Comparison of ENCODE assay signal across 8 cellular contexts in genomic region chr12:45214739-45215418, GRCh38. TPM values are rescaled to one million over a fixed set of nuclear protein-coding genes. Genes with fewer than 3 reads are reported as not detected.
DNase-seq lines count a peak whose midpoint lies in the region; ATAC-seq, FAIRE-seq and TF ChIP-seq lines count a peak whose summit lies in the region.

No MANE protein-coding gene starts in this region.

- H3K27me3 ChIP-seq in muscle layer of colon (ENCODE audit: control insufficient read depth in 1 of 2, insufficient read depth in 2 of 2, low read length in 2 of 2): no peaks in the 10 kb centered on the region

- H3K9me3 ChIP-seq in muscle layer of colon (ENCODE audit: low read length): no peaks in the 10 kb centered on the region

- H3K4me3 ChIP-seq in LNCaP clone FGC (ENCODE audit: low read depth, low read length) (peak overlapping the region; percentile 84), muscle layer of colon (ENCODE audit: low read depth in 1 of 2, low read length in 2 of 2) (peak overlapping the region; percentile 83 to 93)

- H3K27ac ChIP-seq in C4-2B: peak overlapping the region; percentile 89
- H3K27ac ChIP-seq in muscle layer of colon (ENCODE audit: low read depth, low read length): peak overlapping the region; percentile 95

- peak overlapping the region; percentile 100 for H3K4me3 Mint-ChIP-seq in chondrocyte (ENCODE audit: unreplicated experiment)

- FAIRE-seq in H54 (lab: Jason Lieb, UNC): no peak

- no peak for DNase-seq in LNCaP clone FGC (ENCODE audit: low read depth)
- DNase-seq in chondrocyte (ENCODE audit: low spot score): no peak
- no peak for DNase-seq in H54 (ENCODE audit: insufficient read length, low spot score)
- no peak for DNase-seq in GM03348 (ENCODE audit: low spot score)
- no peak for DNase-seq in effector CD4-positive, alpha-beta T cell

- H3K9me3 Mint-ChIP-seq in chondrocyte (ENCODE audit: low read depth): no peaks in the 10 kb centered on the region

- no peaks in the 10 kb centered on the region for H3K36me3 Mint-ChIP-seq in chondrocyte (ENCODE audit: low read depth)

- peak overlapping the region; percentile 89 for H3K27ac Mint-ChIP-seq in chondrocyte (ENCODE audit: unreplicated experiment)

- H3K9ac ChIP-seq in muscle layer of colon (ENCODE audit: low read length): peak overlapping the region; percentile 67

- H3K36me3 ChIP-seq in muscle layer of colon (ENCODE audit: insufficient read depth, low read length): no peaks in the 10 kb centered on the region

- H3K4me1 ChIP-seq in muscle layer of colon (ENCODE audit: insufficient read depth, low read length): peaks cover 23% of the 10 kb centered on the region

- H3K27me3 Mint-ChIP-seq in chondrocyte (ENCODE audit: low read depth): no peaks in the 10 kb centered on the region

- no peak for ATAC-seq in HG02571 (IDR thresholded peaks at IDR 0.05; ENCODE audit: unreplicated experiment)

- H3K4me1 Mint-ChIP-seq in chondrocyte (ENCODE audit: low read depth): peaks cover 36% of the 10 kb centered on the region

- TF ChIP-seq CTCF in C4-2B (conservative IDR thresholded peaks at IDR 0.05) (no peak), LNCaP clone FGC (IDR thresholded peaks at IDR 0.05; ENCODE audit: control insufficient read depth, extremely low read depth, insufficient read depth) (no peak), chondrocyte (IDR thresholded peaks at IDR 0.05) (no peak)

- TF ChIP-seq POLR2A in H54 (IDR thresholded peaks at IDR 0.05; ENCODE audit: low read depth, low read length): no peak

RNA-seq across cellular contexts. Expression of gene ANO6, which starts 1.0 kb away (rescaled TPM):
- total RNA-seq in chondrocyte: 64.2 to 79.4 TPM (median 75.8 TPM) in 3 replicates
